ENCODE assay signal across 9 cellular contexts in the genomic region with DNA sequence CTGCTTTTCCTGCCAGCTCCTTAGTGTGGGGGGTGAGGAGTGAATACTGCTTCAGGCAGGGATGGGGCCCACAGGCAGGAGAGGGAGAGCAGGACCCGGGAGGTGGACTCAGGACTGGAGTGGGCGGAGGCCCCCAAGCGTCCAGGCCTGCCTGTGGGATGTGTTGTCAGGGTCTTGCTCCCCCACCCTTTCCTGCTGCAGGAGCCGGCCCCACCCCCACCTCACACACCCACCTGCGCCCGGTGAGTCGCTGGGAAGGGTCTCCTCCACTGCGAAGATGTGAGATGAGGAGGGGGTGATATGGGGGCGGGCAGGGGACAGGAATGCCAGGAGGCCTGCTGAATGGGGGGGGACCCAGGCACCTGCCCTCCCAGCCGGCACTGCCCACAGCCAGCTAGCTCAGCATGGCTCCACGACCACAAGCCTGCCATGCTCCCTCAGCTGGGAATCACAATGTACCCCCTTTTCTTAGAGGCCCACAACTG. TPM values are rescaled to one million over a fixed set of nuclear protein-coding genes. Genes with fewer than 3 reads are reported as not detected.
A peak's percentile ranks its signal among the peaks of the same experiment; 100 is the strongest.
DNase-seq lines count a peak whose midpoint lies in the region; ATAC-seq and TF ChIP-seq lines count a peak whose summit lies in the region.
"Had no signal": no experiment of that assay in that cellular context is flagged by ENCODE, and none has a peak within 500 bp of the region (broad histone marks: within the 10 kb centered on the region; RNA-seq: fewer than 3 reads in every experiment).

No MANE protein-coding gene starts in this region.

- H3K4me3 Mint-ChIP-seq in activated naive CD4-positive, alpha-beta T cell treated with anti-CD3 and anti-CD28 coated beads, Interleukin-2, amount 10 ng/mL, durations not matched to agents 7 days and 5 days, result peak overlapping the region; percentile 14
- H3K4me3 Mint-ChIP-seq in brain, result peak overlapping the region; percentile 89 to 92 (median 90)

- H3K9me3 ChIP-seq in left lung (no peaks in the 10 kb centered on the region), upper lobe of left lung (no peaks in the 10 kb centered on the region)

- H3K4me3 ChIP-seq in left lung (peak overlapping the region; percentile 48 to 57), upper lobe of left lung (peak overlapping the region in 3 of 4 donors; percentile 49 to 82 (median 64))

- no peak for DNase-seq in activated naive CD4-positive, alpha-beta T cell treated with anti-CD3 and anti-CD28 coated beads, Interleukin-2, amount 10 ng/mL, durations not matched to agents 7 days and 5 days
- no peak for DNase-seq in activated naive CD4-positive, alpha-beta T cell treated with anti-CD3 and anti-CD28 coated beads, Interleukin-2, amount 50 U/mL, for 16 hours
- DNase-seq in left lung (no peak), upper lobe of left lung (no peak), activated gamma-delta T cell (lab: John Stamatoyannopoulos, UW) (no peak), AG08395 (ENCODE audit: low spot score) (no peak)
- DNase-seq: activated CD8-positive, alpha-beta memory T cell treated with anti-CD3 and anti-CD28 coated beads, Interleukin-2, amount 50 U/mL, for 48 hours had no signal

- H3K9me3 Mint-ChIP-seq in activated naive CD4-positive, alpha-beta T cell treated with anti-CD3 and anti-CD28 coated beads, Interleukin-2, amount 10 ng/mL, durations not matched to agents 7 days and 5 days, result no peaks in the 10 kb centered on the region
- peaks cover 0 to 3% (median 0%) of the 10 kb centered on the region in 5 experiments for H3K9me3 Mint-ChIP-seq in brain

- no peak for TF ChIP-seq POLR2A in upper lobe of left lung (IDR thresholded peaks at IDR 0.05)

- no peaks in the 10 kb centered on the region for H3K36me3 Mint-ChIP-seq in activated naive CD4-positive, alpha-beta T cell treated with anti-CD3 and anti-CD28 coated beads, Interleukin-2, amount 10 ng/mL, durations not matched to agents 7 days and 5 days
- no peaks in the 10 kb centered on the region for H3K36me3 Mint-ChIP-seq in brain

- ATAC-seq in left lung (no peak), upper lobe of left lung (ENCODE audit: low FRiP score in 2 of 2) (no peak), GM18873 (IDR thresholded peaks at IDR 0.05; ENCODE audit: low FRiP score, unreplicated experiment) (no peak)

- H3K27me3 Mint-ChIP-seq in activated naive CD4-positive, alpha-beta T cell treated with anti-CD3 and anti-CD28 coated beads, Interleukin-2, amount 10 ng/mL, durations not matched to agents 7 days and 5 days, result peaks cover 93% of the 10 kb centered on the region
- peaks cover 21% of the 10 kb centered on the region for H3K27me3 Mint-ChIP-seq in brain

- WGBS in upper lobe of left lung, 2 donors, result 13 to 20% methylated on average over 4 to 10 of the region's 11 CpGs

- CTCF ChIA-PET in activated naive CD4-positive, alpha-beta T cell treated with anti-CD3 and anti-CD28 coated beads, Interleukin-2, amount 10 ng/mL, durations not matched to agents 7 days and 5 days (lab: Charles Lee), result interaction anchor here (0.6 to 5.1 kb wide), 6 partner anchors 8 to 152 kb away, joined by 3 to 34 read pairs (median 4); no protein-coding TSS in a partner anchor

- no peak for TF ChIP-seq CTCF in brain (conservative IDR thresholded peaks at IDR 0.05)
- TF ChIP-seq CTCF in left lung (IDR thresholded peaks at IDR 0.05), result no peak
- no peak for TF ChIP-seq CTCF in upper lobe of left lung (IDR thresholded peaks at IDR 0.05)

- H3K27ac ChIP-seq in left lung (no peak overlapping the region), upper lobe of left lung (peak overlapping the region in 1 of 4 donors; percentile 21)

- no peaks in the 10 kb centered on the region for H3K36me3 ChIP-seq in left lung
- H3K36me3 ChIP-seq in upper lobe of left lung, result no peaks in the 10 kb centered on the region

- peaks cover 2% of the 10 kb centered on the region for H3K4me1 Mint-ChIP-seq in activated naive CD4-positive, alpha-beta T cell treated with anti-CD3 and anti-CD28 coated beads, Interleukin-2, amount 10 ng/mL, durations not matched to agents 7 days and 5 days
- H3K4me1 Mint-ChIP-seq in brain, result peaks cover 47% of the 10 kb centered on the region

- intact Hi-C loops in left lung (cut with DNase I), result no loop called here

- TF ChIP-seq EP300 in upper lobe of left lung (IDR thresholded peaks at IDR 0.05), result no peak

- peaks cover 4 to 21% of the 10 kb centered on the region in 2 donors for H3K4me1 ChIP-seq in left lung
- H3K4me1 ChIP-seq in upper lobe of left lung, result peaks cover 15 to 28% (median 20%) of the 10 kb centered on the region in 4 donors

- H3K27me3 ChIP-seq in left lung (peaks cover 0 to 44% of the 10 kb centered on the region in 2 donors), upper lobe of left lung (peaks cover 0 to 9% (median 3%) of the 10 kb centered on the region in 4 donors)

- H3K27ac Mint-ChIP-seq in activated naive CD4-positive, alpha-beta T cell treated with anti-CD3 and anti-CD28 coated beads, Interleukin-2, amount 10 ng/mL, durations not matched to agents 7 days and 5 days, result no peak overlapping the region
- H3K27ac Mint-ChIP-seq in brain, result peak overlapping the region; percentile 60 to 97 (median 92)

RNA-seq across cellular contexts. Expression of gene FAM171A2, which starts 1.1 kb away (rescaled TPM):
- polyA plus RNA-seq in brain (ENCODE audit: insufficient read depth, low read depth, low replicate concordance), result 62.5 TPM
- 1 to 10 TPM; 1.4 to 4.3 TPM for total RNA-seq in left lung
- 1 to 10 TPM in 2 of 6 donors, under 1 TPM in 3, not detected in 1; 0.61 to 4.6 (median 0.98) TPM for total RNA-seq in upper lobe of left lung

RNA-seq across cellular contexts. Expression of gene GRN, which starts 17.4 kb away (rescaled TPM):
- 164 TPM for polyA plus RNA-seq in brain (ENCODE audit: insufficient read depth, low read depth, low replicate concordance)
- 100 to 1,000 TPM; 563 to 616 TPM for total RNA-seq in left lung
- 1,000 to 10,000 TPM in 4 of 6 donors, 100 to 1,000 TPM in 2; 439 to 1,887 (median 1,220) TPM for total RNA-seq in upper lobe of left lung

RNA-seq across cellular contexts. Expression of gene ITGA2B, which starts 26.9 kb away (rescaled TPM):
- polyA plus RNA-seq in brain (ENCODE audit: insufficient read depth, low read depth, low replicate concordance), result 0.97 TPM
- total RNA-seq in left lung (1 to 10 TPM; 3.2 to 6.7 TPM), upper lobe of left lung (10 to 100 TPM in 3 of 6 donors, 1 to 10 TPM in 3; 3.0 to 18.1 (median 7.5) TPM)

RNA-seq across cellular contexts. Expression of gene SLC25A39, which starts 37.9 kb away (rescaled TPM):
- polyA plus RNA-seq in brain (ENCODE audit: insufficient read depth, low read depth, low replicate concordance), result 153 TPM
- total RNA-seq in left lung (100 to 1,000 TPM; 120 to 121 TPM), upper lobe of left lung (100 to 1,000 TPM in 3 of 6 donors, 10 to 100 TPM in 3; 56.8 to 144 (median 98.6) TPM)

RNA-seq across cellular contexts. Expression of gene RUNDC3A, which starts 54.1 kb away (rescaled TPM):
- polyA plus RNA-seq in brain (ENCODE audit: insufficient read depth, low read depth, low replicate concordance), result 304 TPM
- total RNA-seq in left lung, result under 1 TPM; 0.08 to 0.38 TPM
- total RNA-seq in upper lobe of left lung, result 1 to 10 TPM in 2 of 6 donors, under 1 TPM in 1, not detected in 3; 0.13 to 2.6 (median 1.0) TPM
